Comparison of ENCODE assay signal across 1 cellular context in the genomic region with DNA sequence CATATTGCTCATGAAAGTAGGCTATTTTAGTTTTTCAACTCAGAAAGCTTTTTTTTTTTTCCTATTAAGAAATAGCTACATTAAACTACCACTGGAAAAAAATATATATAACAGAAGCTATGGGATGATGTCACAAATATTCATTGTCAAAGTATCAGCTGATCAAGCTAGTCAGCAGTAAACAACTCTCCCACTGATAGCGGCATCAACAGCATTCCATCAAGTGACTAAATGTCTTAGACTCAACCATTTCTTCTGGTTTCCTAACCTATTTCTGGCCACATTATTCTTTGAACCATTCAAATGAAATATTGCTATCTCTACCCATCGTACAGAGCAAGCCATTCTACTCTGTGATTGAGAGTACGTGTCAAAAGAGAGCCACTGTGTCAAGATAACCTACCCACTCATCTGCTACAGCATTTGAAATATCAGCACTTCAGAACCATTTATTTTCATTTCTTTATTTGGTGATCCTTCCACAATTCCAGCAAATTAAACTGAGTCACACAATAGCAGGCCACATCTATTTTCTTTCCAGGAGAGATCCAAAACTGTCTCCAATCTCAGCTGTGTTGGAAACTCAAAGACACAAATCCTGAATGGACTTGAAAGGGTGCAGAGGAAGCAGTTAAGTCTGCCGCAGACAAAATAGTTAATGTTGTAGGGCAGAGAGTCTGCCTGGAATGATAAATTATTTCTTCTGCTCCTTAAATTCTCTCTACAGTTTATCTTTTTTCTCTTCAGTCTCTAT.
TF ChIP-seq lines count a peak whose summit lies in the region.

No MANE protein-coding gene starts in this region.

TF ChIP-seq in SK-N-SH treated with all-trans-retinoic acid at 6 μM for 48 hours, 23 proteins besides CTCF, POLR2A, EP300 and RAD21 (continued from another document):
- TF ChIP-seq ARNTL (CRISPR knock-in tag; IDR thresholded peaks at IDR 0.05; ENCODE audit: borderline replicate concordance, low read depth) (no peak), SNAI2 (CRISPR knock-in tag; IDR thresholded peaks at IDR 0.05) (no peak), ISL1 (CRISPR knock-in tag; IDR thresholded peaks at IDR 0.05) (no peak), ZNF565 (CRISPR knock-in tag; conservative IDR thresholded peaks at IDR 0.05; ENCODE audit: low read depth) (no peak)
- TF ChIP-seq, protein P1, sequence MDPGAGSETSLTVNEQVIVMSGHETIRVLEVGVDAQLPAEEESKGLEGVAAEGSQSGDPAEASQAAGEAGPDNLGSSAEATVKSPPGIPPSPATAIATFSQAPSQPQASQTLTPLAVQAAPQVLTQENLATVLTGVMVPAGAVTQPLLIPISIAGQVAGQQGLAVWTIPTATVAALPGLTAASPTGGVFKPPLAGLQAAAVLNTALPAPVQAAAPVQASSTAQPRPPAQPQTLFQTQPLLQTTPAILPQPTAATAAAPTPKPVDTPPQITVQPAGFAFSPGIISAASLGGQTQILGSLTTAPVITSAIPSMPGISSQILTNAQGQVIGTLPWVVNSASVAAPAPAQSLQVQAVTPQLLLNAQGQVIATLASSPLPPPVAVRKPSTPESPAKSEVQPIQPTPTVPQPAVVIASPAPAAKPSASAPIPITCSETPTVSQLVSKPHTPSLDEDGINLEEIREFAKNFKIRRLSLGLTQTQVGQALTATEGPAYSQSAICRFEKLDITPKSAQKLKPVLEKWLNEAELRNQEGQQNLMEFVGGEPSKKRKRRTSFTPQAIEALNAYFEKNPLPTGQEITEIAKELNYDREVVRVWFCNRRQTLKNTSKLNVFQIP (CRISPR knock-in tag; IDR thresholded peaks at IDR 0.05; ENCODE audit: borderline replicate concordance, low read depth) = no peak
